1 cellular context compared by ENCODE assay signal in genomic region chr6:125804264-125804663, GRCh38.
TF ChIP-seq lines count a peak whose summit lies in the region.

No MANE protein-coding gene starts in this region.

TF ChIP-seq in GM12878, 131 proteins besides CTCF, POLR2A, EP300 and RAD21 (continued from another document):
- TF ChIP-seq E4F1 (IDR thresholded peaks at IDR 0.05; ENCODE audit: borderline replicate concordance, partially characterized antibody) (no peak), TCF3 (IDR thresholded peaks at IDR 0.05; ENCODE audit: borderline replicate concordance, insufficient read depth, low read depth, low read length) (0 out of 2 replicates have a peak, but pooled peaks have one; percentile 29), MEF2B (IDR thresholded peaks at IDR 0.05; ENCODE audit: partially characterized antibody, poor library complexity, severe bottlenecking) (peak; percentile 79), NFIC (IDR thresholded peaks at IDR 0.05; ENCODE audit: low read depth, low read length) (peak; percentile 96), MTA2 (IDR thresholded peaks at IDR 0.05; ENCODE audit: low read depth) (peak; percentile 98), CREB1 (IDR thresholded peaks at IDR 0.05; ENCODE audit: low read depth) (peak; percentile 79), BHLHE40 (IDR thresholded peaks at IDR 0.05; ENCODE audit: borderline replicate concordance in 1 of 2, low read depth in 2 of 2, low read length in 1 of 2) (peak; percentile 48 to 78; a peak in 3 of 4 replicates), IKZF2 (IDR thresholded peaks at IDR 0.05) (peak; percentile 86 to 92), HDAC2 (IDR thresholded peaks at IDR 0.05) (no peak), BACH1 (IDR thresholded peaks at IDR 0.05; ENCODE audit: borderline replicate concordance) (peak; percentile 98), SREBF1 (IDR thresholded peaks at IDR 0.05; ENCODE audit: low read length) (peak; percentile 66; the same call in 1 of the 2 replicates), KAT2A (conservative IDR thresholded peaks at IDR 0.05; ENCODE audit: control insufficient read depth, low read depth, low read length) (no peak), ATF2 (IDR thresholded peaks at IDR 0.05; ENCODE audit: low read length) (peak; percentile 95)
